Comparison of ENCODE assay signal across 9 cellular contexts in the genomic region with DNA sequence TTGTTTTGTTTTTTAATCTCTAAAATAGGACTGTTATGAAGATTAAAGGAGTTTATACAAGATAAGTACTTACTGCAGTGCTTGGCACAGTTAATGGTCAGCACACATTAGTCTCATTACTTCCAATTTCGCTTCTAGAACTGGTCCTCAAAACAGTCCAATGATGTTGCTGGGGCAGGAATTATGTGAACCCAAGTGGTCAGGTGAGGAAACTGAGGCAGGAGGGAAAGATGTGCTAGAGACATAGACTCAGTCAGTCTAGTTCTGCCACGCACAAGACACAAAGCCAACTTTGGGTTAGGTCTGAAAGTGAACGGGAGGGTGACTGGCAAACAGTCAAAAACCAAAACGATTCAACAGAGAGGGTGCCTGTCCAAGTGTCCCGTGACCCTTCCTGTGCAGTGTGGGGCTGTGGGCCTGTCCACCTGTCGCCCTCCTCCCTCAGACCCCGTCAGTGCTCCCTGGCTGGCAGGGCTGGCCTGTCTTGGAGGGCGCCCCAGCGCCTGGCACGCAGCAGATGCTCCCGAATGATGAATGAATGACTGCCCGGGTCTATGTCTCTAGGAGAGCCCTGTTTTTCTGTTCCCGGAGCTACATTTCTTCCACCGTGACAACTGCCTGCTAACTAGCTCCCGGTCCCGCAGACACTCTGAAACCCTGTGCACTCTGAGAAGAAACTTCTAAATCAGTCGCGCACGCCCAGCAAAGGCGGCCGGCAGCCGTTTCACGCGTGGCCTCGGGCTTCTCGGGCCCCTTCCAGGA. TPM values are rescaled to one million over a fixed set of nuclear protein-coding genes. Genes with fewer than 3 reads are reported as not detected.
DNase-seq lines count a peak whose midpoint lies in the region; ATAC-seq, FAIRE-seq and TF ChIP-seq lines count a peak whose summit lies in the region.
"Had no signal": no experiment of that assay in that cellular context is flagged by ENCODE, and none has a peak within 500 bp of the region (broad histone marks: within the 10 kb centered on the region; RNA-seq: fewer than 3 reads in every experiment).

No MANE protein-coding gene starts in this region.

- DNase-seq in Jurkat, Clone E6-1 (ENCODE audit: low read depth, low spot score): no peak
- DNase-seq in bronchial epithelial cell (ENCODE audit: low read depth): no peak
- DNase-seq in mucosa of descending colon: peak in 2 of 3 donors; percentile 10 to 56
- DNase-seq in NCI-H446 treated with DMSO at 0.1 percent for 48 hours (lab: John Stamatoyannopoulos, UW): no peak
- DNase-seq in stimulated activated CD8-positive, alpha-beta memory T cell treated with anti-CD3 and anti-CD28 coated beads, Interleukin-4, amount 100 ng/mL, for 48 hours: no peak
- DNase-seq in left colon: no peak

- peak overlapping the region; percentile 95 for H3K4me3 ChIP-seq in ACC112 (ENCODE audit: low read depth, low read length)
- peak overlapping the region; percentile 88 for H3K4me3 ChIP-seq in Jurkat, Clone E6-1 (ENCODE audit: low read length)
- H3K4me3 ChIP-seq in bronchial epithelial cell (ENCODE audit: low read depth, low read length): peak overlapping the region; percentile 70
- no peak overlapping the region for H3K4me3 ChIP-seq in mucosa of descending colon

- ATAC-seq in mucosa of descending colon: no peak
- no peak for ATAC-seq in HG03432 (IDR thresholded peaks at IDR 0.05; ENCODE audit: unreplicated experiment)
- ATAC-seq in left colon: no peak

- H3K9me3 ChIP-seq in mucosa of descending colon: no peaks in the 10 kb centered on the region

- H3K27me3 ChIP-seq in ACC112 (ENCODE audit: insufficient read depth, low read length) (no peaks in the 10 kb centered on the region), bronchial epithelial cell (ENCODE audit: control insufficient read depth, insufficient read depth, low read length) (no peaks in the 10 kb centered on the region)

- TF ChIP-seq CTCF in bronchial epithelial cell (IDR thresholded peaks at IDR 0.05; ENCODE audit: insufficient read depth, low read length, severe bottlenecking) (no peak), mucosa of descending colon (IDR thresholded peaks at IDR 0.05) (no peak)

- H3K36me3 ChIP-seq in ACC112 (ENCODE audit: insufficient read depth, low read length) (peaks cover 4% of the 10 kb centered on the region; the same call in 1 of the 2 replicates), bronchial epithelial cell (ENCODE audit: control insufficient read depth, insufficient read depth, low read length) (peaks cover 7% of the 10 kb centered on the region), mucosa of descending colon (ENCODE audit: low read depth) (no peaks in the 10 kb centered on the region)

- H3K27ac ChIP-seq in ACC112 (ENCODE audit: low read depth, low read length): peak overlapping the region; percentile 69

- no peaks in the 10 kb centered on the region for H3K79me2 ChIP-seq in ACC112 (ENCODE audit: control insufficient read depth, insufficient read depth, low read length, unreplicated experiment)

- H2AFZ ChIP-seq in ACC112 (ENCODE audit: low read length, unreplicated experiment): peak overlapping the region; percentile 46

- FAIRE-seq in bronchial epithelial cell (lab: Jason Lieb, UNC): no peak
- FAIRE-seq: TTC549 had no signal

- intact Hi-C loops in mucosa of descending colon (cut with DNase I, micrococcal nuclease) (no loop called here), left colon (cut with DNase I, micrococcal nuclease) (no loop called here)

- H3K4me1 ChIP-seq in ACC112 (ENCODE audit: control insufficient read depth, insufficient read depth, low read length, unreplicated experiment): peaks cover 13% of the 10 kb centered on the region
- peaks cover 6% of the 10 kb centered on the region for H3K4me1 ChIP-seq in mucosa of descending colon (ENCODE audit: low read depth)

RNA-seq across cellular contexts. Expression of a gene that starts 2.4 kb away (rescaled TPM):
- 57.0 TPM for polyA plus RNA-seq in Jurkat, Clone E6-1 (2012; ENCODE audit: insufficient read depth, insufficient read length)
- total RNA-seq in bronchial epithelial cell (6.7 and 8.4 TPM in 2 replicates), mucosa of descending colon (1 to 10 TPM; 1.3 to 6.5 (median 1.4) TPM), left colon (1 to 10 TPM; 2.5 to 5.3 TPM)

Comparison
In these comparisons a context has a peak if more than half of its experiments do, and no peak if none do; other contexts are left out.
1. DNase-seq: peak in mucosa of descending colon (2 of 3); none in Jurkat, Clone E6-1 (single experiment), bronchial epithelial cell (single experiment), NCI-H446 treated with DMSO at 0.1 percent for 48 hours (single experiment), stimulated activated CD8-positive, alpha-beta memory T cell treated with anti-CD3 and anti-CD28 coated beads, Interleukin-4, amount 100 ng/mL, for 48 hours (single experiment) and left colon (0 of 2).